ENCODE assay signal across 8 cellular contexts in genomic region chr19:3507371-3508120, GRCh38.
DNase-seq lines count a peak whose midpoint lies in the region; ATAC-seq and TF ChIP-seq lines count a peak whose summit lies in the region.

No MANE protein-coding gene starts in this region.

- H3K27me3 Mint-ChIP-seq in activated naive CD8-positive, alpha-beta T cell treated with anti-CD3 and anti-CD28 coated beads, Interleukin-2, amount 50 U/mL, for 24 hours = no peaks in the 10 kb centered on the region

- peaks cover 63% of the 10 kb centered on the region for H3K79me2 ChIP-seq in MM.1S (ENCODE audit: low read length)

- TF ChIP-seq CTCF in AG09309 (IDR thresholded peaks at IDR 0.05; ENCODE audit: control insufficient read depth, insufficient read depth, low read depth, low read length, missing control alignments) = no peak
- no peak for TF ChIP-seq CTCF in MM.1S (IDR thresholded peaks at IDR 0.05; ENCODE audit: low read length)

- no peaks in the 10 kb centered on the region for H3F3A ChIP-seq in MM.1S (ENCODE audit: insufficient read depth, low read length)

- H3K4me3 ChIP-seq in AG09309 (ENCODE audit: control insufficient read depth, low read depth, low read length) (peak overlapping the region; percentile 83), MM.1S (ENCODE audit: low read length) (peak overlapping the region; percentile 93)

- DNase-seq in AG09309 (ENCODE audit: low read depth) (no peak), MM.1S (no peak), iPS-NIHi7 (ENCODE audit: extremely low spot score) (peak; percentile 70)
- peak; percentile 25 for DNase-seq in activated naive CD8-positive, alpha-beta T cell treated with anti-CD3 and anti-CD28 coated beads, Interleukin-2, amount 50 U/mL, for 24 hours
- peak; percentile 48 to 51 for DNase-seq in stimulated activated CD4-positive, alpha-beta T cell treated with anti-CD3 and anti-CD28 coated beads, Interleukin-2, amount 100 ng/mL, for 24 hours

- H3K9ac ChIP-seq in MM.1S (ENCODE audit: low read length) = peak overlapping the region; percentile 94; the same call in 1 of the 2 replicates

- peak overlapping the region; percentile 77 for H3K27ac Mint-ChIP-seq in activated naive CD8-positive, alpha-beta T cell treated with anti-CD3 and anti-CD28 coated beads, Interleukin-2, amount 50 U/mL, for 24 hours

- H3K9me2 ChIP-seq in MM.1S (replicated peaks; ENCODE audit: insufficient read depth, low read length) = no peaks in the 10 kb centered on the region

- H3K4me1 Mint-ChIP-seq in activated naive CD8-positive, alpha-beta T cell treated with anti-CD3 and anti-CD28 coated beads, Interleukin-2, amount 50 U/mL, for 24 hours = peaks cover 58% of the 10 kb centered on the region

- H3K4me1 ChIP-seq in MM.1S (ENCODE audit: low read length) = peaks cover 6% of the 10 kb centered on the region

- H3K36me3 ChIP-seq in MM.1S (replicated peaks; ENCODE audit: insufficient read depth, low read length) = no peaks in the 10 kb centered on the region

- peaks cover 7% of the 10 kb centered on the region for H3K36me3 Mint-ChIP-seq in activated naive CD8-positive, alpha-beta T cell treated with anti-CD3 and anti-CD28 coated beads, Interleukin-2, amount 50 U/mL, for 24 hours (ENCODE audit: low read depth)

- no peak overlapping the region for H2AFZ ChIP-seq in MM.1S (ENCODE audit: low read length)

- H3K9me3 Mint-ChIP-seq in activated naive CD8-positive, alpha-beta T cell treated with anti-CD3 and anti-CD28 coated beads, Interleukin-2, amount 50 U/mL, for 24 hours = no peaks in the 10 kb centered on the region

- H3K4me3 Mint-ChIP-seq in activated naive CD8-positive, alpha-beta T cell treated with anti-CD3 and anti-CD28 coated beads, Interleukin-2, amount 50 U/mL, for 24 hours = peak overlapping the region; percentile 89

- no peak overlapping the region for H3K27ac ChIP-seq in MM.1S (ENCODE audit: low read length)

- no peaks in the 10 kb centered on the region for H3K27me3 ChIP-seq in MM.1S (replicated peaks; ENCODE audit: insufficient read depth, low read length)

- ATAC-seq in activated naive CD8-positive, alpha-beta T cell treated with anti-CD3 and anti-CD28 coated beads, Interleukin-2, amount 50 U/mL, for 24 hours = no peak
- ATAC-seq in HG02870 (IDR thresholded peaks at IDR 0.05; ENCODE audit: unreplicated experiment) (no peak), HG03139 (IDR thresholded peaks at IDR 0.05; ENCODE audit: unreplicated experiment) (no peak), HG03342 (IDR thresholded peaks at IDR 0.05; ENCODE audit: unreplicated experiment) (no peak)

- peak overlapping the region; percentile 64 for H3K4me2 ChIP-seq in MM.1S (ENCODE audit: low read depth, low read length)

- no peaks in the 10 kb centered on the region for H4K20me1 ChIP-seq in MM.1S (ENCODE audit: insufficient read depth, low read length)

- no peaks in the 10 kb centered on the region for H3K9me3 ChIP-seq in MM.1S (replicated peaks; ENCODE audit: insufficient read depth, low read length)

Comparison
In these comparisons a context has a peak if more than half of its experiments do, and no peak if none do; other contexts are left out.
1. DNase-seq: peak in activated naive CD8-positive, alpha-beta T cell treated with anti-CD3 and anti-CD28 coated beads, Interleukin-2, amount 50 U/mL, for 24 hours (single experiment), iPS-NIHi7 (single experiment) and stimulated activated CD4-positive, alpha-beta T cell treated with anti-CD3 and anti-CD28 coated beads, Interleukin-2, amount 100 ng/mL, for 24 hours (2 of 2); none in AG09309 (single experiment) and MM.1S (single experiment).